26 cellular contexts compared by ENCODE assay signal in the genomic region with DNA sequence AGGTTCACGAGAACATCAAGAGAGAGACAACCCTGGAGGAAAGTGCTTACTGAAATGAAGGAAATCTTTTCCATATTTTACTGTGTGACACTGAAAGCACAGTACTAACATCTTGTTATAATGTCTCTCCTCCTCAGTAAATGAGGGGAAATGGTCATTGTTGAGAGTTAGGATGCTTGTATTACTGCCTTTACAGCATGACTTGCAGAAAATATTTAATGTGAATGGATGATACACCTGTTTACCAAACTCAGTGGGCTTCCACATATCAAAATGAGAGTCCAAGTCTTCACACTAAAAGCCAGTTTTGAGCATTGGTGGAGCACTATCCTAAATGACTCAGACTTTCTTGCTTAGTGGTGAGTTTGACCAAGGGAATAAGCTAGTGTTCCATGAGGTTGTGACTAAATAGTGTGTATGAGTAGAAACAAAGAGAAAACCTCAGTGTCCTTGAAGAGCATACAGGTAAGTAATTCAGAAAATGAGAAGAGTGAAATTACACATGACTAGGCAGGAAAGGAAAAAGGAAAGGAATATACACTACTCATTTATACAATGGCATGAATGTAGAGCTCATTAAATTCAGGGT.
"Had no signal": no experiment of that assay in that cellular context is flagged by ENCODE, and none has a peak within 500 bp of the region (broad histone marks: within the 10 kb centered on the region; RNA-seq: fewer than 3 reads in every experiment).

No MANE protein-coding gene starts in this region.

- H3K4me3 Mint-ChIP-seq: activated CD4-positive, alpha-beta memory T cell treated with anti-CD3 and anti-CD28 coated beads for 36 hours; activated CD4-positive, alpha-beta T cell treated with anti-CD3 and anti-CD28 coated beads, Interleukin-2, amount 10 ng/mL, durations not matched to agents 24 days and 14 days; activated naive CD4-positive, alpha-beta T cell treated with anti-CD3 and anti-CD28 coated beads, Interleukin-2, amount 10 ng/mL, durations not matched to agents 7 days and 5 days; activated T-helper 1 cell treated with anti-CD3 and anti-CD28 coated beads, Interleukin-12 subunit alpha, Interleukin-12 subunit beta, Interleukin-2, Interleukin-4 antibody, amounts not matched to agents 30 ng/mL and 10 ng/mL and 1 ng/mL, durations not matched to agents 14 hours and 24 hours and 36 hours; T-helper 17 cell; WTC11 had no signal

- H3K9me3 Mint-ChIP-seq: activated naive CD4-positive, alpha-beta T cell treated with anti-CD3 and anti-CD28 coated beads, Interleukin-2, amount 10 ng/mL, durations not matched to agents 7 days and 5 days; activated T-helper 1 cell treated with anti-CD3 and anti-CD28 coated beads, Interleukin-12 subunit alpha, Interleukin-12 subunit beta, Interleukin-2, Interleukin-4 antibody, amounts not matched to agents 30 ng/mL and 10 ng/mL and 1 ng/mL, durations not matched to agents 14 hours and 24 hours and 36 hours had no signal

- H3K4me3 ChIP-seq: ascending aorta, body of pancreas, K562 had no signal

- H3K27me3 Mint-ChIP-seq: activated CD4-positive, alpha-beta memory T cell treated with anti-CD3 and anti-CD28 coated beads for 36 hours; activated CD4-positive, alpha-beta T cell treated with anti-CD3 and anti-CD28 coated beads, Interleukin-2, amount 10 ng/mL, durations not matched to agents 24 days and 14 days; activated naive CD4-positive, alpha-beta T cell treated with anti-CD3 and anti-CD28 coated beads, Interleukin-2, amount 10 ng/mL, durations not matched to agents 7 days and 5 days; T-helper 17 cell had no signal

- FAIRE-seq: colon, K562 had no signal

- DNase-seq: activated CD4-positive, alpha-beta memory T cell treated with anti-CD3 and anti-CD28 coated beads for 36 hours; activated CD4-positive, alpha-beta T cell treated with anti-CD3 and anti-CD28 coated beads, Interleukin-2, amount 10 ng/mL, durations not matched to agents 24 days and 14 days; activated CD4-positive, CD25-positive, alpha-beta regulatory T cell treated with anti-CD3 and anti-CD28 coated beads, Interleukin-2, amount 50 U/mL, for 72 hours; activated CD8-positive, alpha-beta memory T cell treated with anti-CD3 and anti-CD28 coated beads for 24 hours; activated gamma-delta T cell; activated naive CD4-positive, alpha-beta T cell treated with anti-CD3 and anti-CD28 coated beads, Interleukin-2, amount 10 ng/mL, durations not matched to agents 7 days and 5 days; amniotic stem cell; body of pancreas; Karpas-422; MM.1S; NCI-H1105; NCI-H1436 treated with DMSO at 0.1 percent for 48 hours; NCI-H187; NCI-H2081; NCI-H2171; NCI-H2227 treated with DMSO at 0.1 percent for 48 hours; NCI-H526; NCI-H774; SIG-M5; T-helper 17 cell; T-helper 9 cell had no signal

- H3K4me1 Mint-ChIP-seq: T-helper 17 cell, WTC11 had no signal

- H3K9me3 ChIP-seq: ascending aorta, body of pancreas had no signal

- H3K4me1 ChIP-seq: ascending aorta, body of pancreas had no signal

- H3K27ac ChIP-seq: ascending aorta, body of pancreas had no signal

- H3K36me3 Mint-ChIP-seq: activated naive CD4-positive, alpha-beta T cell treated with anti-CD3 and anti-CD28 coated beads, Interleukin-2, amount 10 ng/mL, durations not matched to agents 7 days and 5 days; WTC11 had no signal

- ATAC-seq: body of pancreas, K562, T-helper 17 cell, WTC11 had no signal

- H3K27me3 ChIP-seq: ascending aorta, body of pancreas had no signal

- H3K36me3 ChIP-seq: ascending aorta had no signal

- H3K27ac Mint-ChIP-seq: activated CD4-positive, alpha-beta memory T cell treated with anti-CD3 and anti-CD28 coated beads for 36 hours; activated CD4-positive, alpha-beta T cell treated with anti-CD3 and anti-CD28 coated beads, Interleukin-2, amount 10 ng/mL, durations not matched to agents 24 days and 14 days; activated naive CD4-positive, alpha-beta T cell treated with anti-CD3 and anti-CD28 coated beads, Interleukin-2, amount 10 ng/mL, durations not matched to agents 7 days and 5 days; activated T-helper 1 cell treated with anti-CD3 and anti-CD28 coated beads, Interleukin-12 subunit alpha, Interleukin-12 subunit beta, Interleukin-2, Interleukin-4 antibody, amounts not matched to agents 30 ng/mL and 10 ng/mL and 1 ng/mL, durations not matched to agents 14 hours and 24 hours and 36 hours; T-helper 17 cell; WTC11 had no signal
